In the genomic region with DNA sequence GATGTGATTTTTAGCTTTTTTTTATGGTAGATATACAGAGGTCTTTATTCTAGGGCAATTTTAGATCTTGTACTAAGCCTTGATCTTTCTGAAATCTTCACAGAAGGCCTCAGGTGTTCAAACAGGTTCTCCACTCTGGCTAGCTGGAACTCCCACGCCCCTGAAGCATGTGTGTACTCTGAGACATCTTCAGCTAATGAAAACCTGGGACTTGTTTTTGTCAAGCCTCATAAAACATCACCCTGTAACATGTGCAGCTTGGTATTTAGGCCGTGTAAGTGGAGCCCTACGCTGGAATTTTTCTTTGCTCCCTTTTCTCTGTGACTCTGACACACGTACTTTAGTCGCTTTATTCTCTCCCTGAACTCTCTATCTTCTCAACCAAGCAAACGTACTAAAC, we compare ENCODE assay signal across 25 cellular contexts.
DNase-seq lines count a peak whose midpoint lies in the region; ATAC-seq and TF ChIP-seq lines count a peak whose summit lies in the region.
"Had no signal": no experiment of that assay in that cellular context is flagged by ENCODE, and none has a peak within 500 bp of the region (broad histone marks: within the 10 kb centered on the region; RNA-seq: fewer than 3 reads in every experiment).

No MANE protein-coding gene starts in this region.

- H3K9me3 ChIP-seq in H9 (ENCODE audit: control insufficient read depth, low read depth, low read length): no peaks in the 10 kb centered on the region
- H3K9me3 ChIP-seq in thyroid gland: no peaks in the 10 kb centered on the region
- H3K9me3 ChIP-seq: SJCRH30 had no signal

- no peak overlapping the region for H3T11ph ChIP-seq in H9 (ENCODE audit: low read length)

- no peak for TF ChIP-seq POLR2A in thyroid gland (IDR thresholded peaks at IDR 0.05)

- no peaks in the 10 kb centered on the region for H3K79me1 ChIP-seq in H9 (ENCODE audit: insufficient read depth, low read depth, low read length, poor library complexity, severe bottlenecking)

- no peaks in the 10 kb centered on the region for H3K9me3 Mint-ChIP-seq in H9
- H3K9me3 Mint-ChIP-seq in natural killer cell: peaks cover 5 to 18% of the 10 kb centered on the region in 2 donors
- H3K9me3 Mint-ChIP-seq in activated naive CD4-positive, alpha-beta T cell treated with anti-CD3 and anti-CD28 coated beads, Interleukin-2, amount 10 ng/mL, durations not matched to agents 7 days and 5 days: peaks cover 12% of the 10 kb centered on the region

- no peaks in the 10 kb centered on the region for H3K79me2 ChIP-seq in H9 (ENCODE audit: insufficient read depth, low read length)

- no peak overlapping the region for H3K14ac ChIP-seq in H9 (ENCODE audit: insufficient read depth, low read length)

- no peak overlapping the region for H4K5ac ChIP-seq in H9 (ENCODE audit: insufficient read length, low read depth, low read length)

- H3K4ac ChIP-seq in H9 (ENCODE audit: low read depth, low read length): no peak overlapping the region

- H3K4me2 ChIP-seq in H9 (ENCODE audit: insufficient read depth, insufficient read length, low read length): no peak overlapping the region

- no peak overlapping the region for H2BK12ac ChIP-seq in H9 (ENCODE audit: insufficient read length, low read depth, low read length)

- H3K36me3 ChIP-seq in thyroid gland: no peaks in the 10 kb centered on the region
- H3K36me3 ChIP-seq: SJCRH30 had no signal

- H3K56ac ChIP-seq in H9 (ENCODE audit: insufficient read length, low read depth, low read length): no peak overlapping the region

- DNase-seq in H9: no peak
- peak; percentile 23 for DNase-seq in epithelial cell of esophagus (ENCODE audit: low read depth)
- peak; percentile 13 for DNase-seq in kidney tubule cell (ENCODE audit: low spot score)
- peak; percentile 11 to 15 for DNase-seq in thyroid gland
- no peak for DNase-seq in NCI-H1417 treated with DMSO at 0.1 percent for 48 hours (lab: John Stamatoyannopoulos, UW)
- no peak for DNase-seq in natural killer cell
- no peak for DNase-seq in activated naive CD4-positive, alpha-beta T cell treated with anti-CD3 and anti-CD28 coated beads, Interleukin-2, amount 10 ng/mL, durations not matched to agents 7 days and 5 days
- DNase-seq: CD8-positive, alpha-beta memory T cell; DMS79 treated with DMSO at 0.1 percent for 48 hours; Karpas-422; NCI-H1105; NCI-H146; NCI-H1930; NCI-H2107; NCI-H524; NCI-H774; NK-92 treated with Interleukin-12 subunit alpha and Interleukin-12 subunit beta, amount 100 ng/mL, for 24 hours; PC-3; SJCRH30 had no signal

- peak overlapping the region; percentile 29 for H2AFZ ChIP-seq in H9 (ENCODE audit: low read length)

- no peak overlapping the region for H2BK120ac ChIP-seq in H9 (ENCODE audit: low read depth, low read length, poor library complexity, severe bottlenecking)

- CTCF ChIA-PET in activated naive CD4-positive, alpha-beta T cell treated with anti-CD3 and anti-CD28 coated beads, Interleukin-2, amount 10 ng/mL, durations not matched to agents 7 days and 5 days (lab: Charles Lee): no interaction called here

- no peak for ATAC-seq in natural killer cell
- no peak for ATAC-seq in GM18519 (IDR thresholded peaks at IDR 0.05; ENCODE audit: low FRiP score, unreplicated experiment)
- ATAC-seq: HepG2, PC-3, Right ventricle myocardium inferior, SK-N-SH treated with all-trans-retinoic acid at 6 μM for 48 hours had no signal

- no peak overlapping the region for H3K23ac ChIP-seq in H9 (ENCODE audit: insufficient read length, low read depth, low read length)

- H4K91ac ChIP-seq in H9 (ENCODE audit: insufficient read length, low read depth, low read length): no peak overlapping the region

- no peaks in the 10 kb centered on the region for H3K23me2 ChIP-seq in H9 (ENCODE audit: insufficient read length, low read depth, low read length, poor library complexity, severe bottlenecking)

- H3K36me3 Mint-ChIP-seq in H9 (ENCODE audit: insufficient read depth in 1 of 3, low read depth in 3 of 3) (no peaks in the 10 kb centered on the region), natural killer cell (no peaks in the 10 kb centered on the region)
- no peaks in the 10 kb centered on the region for H3K36me3 Mint-ChIP-seq in activated naive CD4-positive, alpha-beta T cell treated with anti-CD3 and anti-CD28 coated beads, Interleukin-2, amount 10 ng/mL, durations not matched to agents 7 days and 5 days
- H3K36me3 Mint-ChIP-seq: CD8-positive, alpha-beta memory T cell had no signal

- H2BK15ac ChIP-seq in H9 (ENCODE audit: low read depth, low read length): no peak overlapping the region

- intact Hi-C loops in thyroid gland (cut with DNase I) (no loop called here), natural killer cell (cut with micrococcal nuclease) (no loop called here)

- H3K18ac ChIP-seq in H9 (ENCODE audit: insufficient read length, low read depth, low read length): no peak overlapping the region

- no peaks in the 10 kb centered on the region for H3K27me3 Mint-ChIP-seq in H9 (ENCODE audit: low read depth)
- no peaks in the 10 kb centered on the region for H3K27me3 Mint-ChIP-seq in natural killer cell (ENCODE audit: low read depth in 2 of 2)
- H3K27me3 Mint-ChIP-seq in activated naive CD4-positive, alpha-beta T cell treated with anti-CD3 and anti-CD28 coated beads, Interleukin-2, amount 10 ng/mL, durations not matched to agents 7 days and 5 days: no peaks in the 10 kb centered on the region
- H3K27me3 Mint-ChIP-seq: B cell; CD8-positive, alpha-beta memory T cell had no signal

- H3K4me3 Mint-ChIP-seq in H9: no peak overlapping the region
- no peak overlapping the region for H3K4me3 Mint-ChIP-seq in natural killer cell
- H3K4me3 Mint-ChIP-seq in activated naive CD4-positive, alpha-beta T cell treated with anti-CD3 and anti-CD28 coated beads, Interleukin-2, amount 10 ng/mL, durations not matched to agents 7 days and 5 days: no peak overlapping the region
- H3K4me3 Mint-ChIP-seq: B cell; CD8-positive, alpha-beta memory T cell had no signal

- H3K4me3 ChIP-seq in epithelial cell of esophagus (ENCODE audit: low read length): no peak overlapping the region
- H3K4me3 ChIP-seq in thyroid gland (replicated peaks in 1 of 3): no peak overlapping the region
- H3K4me3 ChIP-seq: SJCRH30 had no signal

- H3K27ac Mint-ChIP-seq in H9 (no peak overlapping the region), natural killer cell (no peak overlapping the region)
- H3K27ac Mint-ChIP-seq in activated naive CD4-positive, alpha-beta T cell treated with anti-CD3 and anti-CD28 coated beads, Interleukin-2, amount 10 ng/mL, durations not matched to agents 7 days and 5 days: no peak overlapping the region
- H3K27ac Mint-ChIP-seq: B cell; CD8-positive, alpha-beta memory T cell had no signal

- H4K8ac ChIP-seq in H9 (replicated peaks; ENCODE audit: insufficient read length, low read depth, low read length): no peak overlapping the region

- no peak for TF ChIP-seq CTCF in H9 (conservative IDR thresholded peaks at IDR 0.05)
- TF ChIP-seq CTCF in epithelial cell of esophagus (IDR thresholded peaks at IDR 0.05; ENCODE audit: insufficient read depth, low read depth, low read length, missing control alignments): no peak
- no peak for TF ChIP-seq CTCF in thyroid gland (IDR thresholded peaks at IDR 0.05)
- no peak for TF ChIP-seq CTCF in natural killer cell (IDR thresholded peaks at IDR 0.05)

- no peak overlapping the region for H3K9ac ChIP-seq in H9 (ENCODE audit: extremely low read depth, insufficient read length, low read length)

- H3K4me1 Mint-ChIP-seq in H9: no peaks in the 10 kb centered on the region
- H3K4me1 Mint-ChIP-seq in natural killer cell: no peaks in the 10 kb centered on the region
- H3K4me1 Mint-ChIP-seq in activated naive CD4-positive, alpha-beta T cell treated with anti-CD3 and anti-CD28 coated beads, Interleukin-2, amount 10 ng/mL, durations not matched to agents 7 days and 5 days: no peaks in the 10 kb centered on the region
- H3K4me1 Mint-ChIP-seq: B cell; CD8-positive, alpha-beta memory T cell had no signal

- H3K27me3 ChIP-seq in H9 (ENCODE audit: insufficient read depth, low read length) (no peaks in the 10 kb centered on the region), thyroid gland (no peaks in the 10 kb centered on the region)
- H3K27me3 ChIP-seq: SJCRH30 had no signal

- H4K20me1 ChIP-seq in H9 (ENCODE audit: control insufficient read depth, insufficient read depth, insufficient read length): no peaks in the 10 kb centered on the region

- H2BK20ac ChIP-seq in H9 (ENCODE audit: low read depth, low read length, poor library complexity, severe bottlenecking): no peak overlapping the region

- no CpG with 5 or more reads among the region's 6 CpGs for WGBS in H9 (ENCODE audit: extremely low coverage, insufficient read length, low lambda C conversion rate)
- WGBS in thyroid gland, 2 donors: 60% methylated on average over 6 of the region's 6 CpGs

- H3K27ac ChIP-seq in H9 (ENCODE audit: insufficient read length, low read depth, low read length): no peak overlapping the region
- H3K27ac ChIP-seq in thyroid gland: no peak overlapping the region
- H3K27ac ChIP-seq: C4-2B, SJCRH30 had no signal

- no peak overlapping the region for H2BK5ac ChIP-seq in H9 (ENCODE audit: insufficient read length, low read length)

- H2AK5ac ChIP-seq in H9 (ENCODE audit: insufficient read length, low read length): no peak overlapping the region

- H3K4me1 ChIP-seq in H9 (ENCODE audit: insufficient read depth, low read length) (no peaks in the 10 kb centered on the region), thyroid gland (no peaks in the 10 kb centered on the region)
- H3K4me1 ChIP-seq: SJCRH30 had no signal

Comparison
In these comparisons a context has a peak if more than half of its experiments do, and no peak if none do; other contexts are left out.
1. DNase-seq: peak in epithelial cell of esophagus (single experiment), kidney tubule cell (single experiment) and thyroid gland (2 of 2); none in H9 (single experiment), NCI-H1417 treated with DMSO at 0.1 percent for 48 hours (single experiment), natural killer cell (single experiment) and activated naive CD4-positive, alpha-beta T cell treated with anti-CD3 and anti-CD28 coated beads, Interleukin-2, amount 10 ng/mL, durations not matched to agents 7 days and 5 days (single experiment).